ENCODE assay signal across 10 cellular contexts in the genomic region with DNA sequence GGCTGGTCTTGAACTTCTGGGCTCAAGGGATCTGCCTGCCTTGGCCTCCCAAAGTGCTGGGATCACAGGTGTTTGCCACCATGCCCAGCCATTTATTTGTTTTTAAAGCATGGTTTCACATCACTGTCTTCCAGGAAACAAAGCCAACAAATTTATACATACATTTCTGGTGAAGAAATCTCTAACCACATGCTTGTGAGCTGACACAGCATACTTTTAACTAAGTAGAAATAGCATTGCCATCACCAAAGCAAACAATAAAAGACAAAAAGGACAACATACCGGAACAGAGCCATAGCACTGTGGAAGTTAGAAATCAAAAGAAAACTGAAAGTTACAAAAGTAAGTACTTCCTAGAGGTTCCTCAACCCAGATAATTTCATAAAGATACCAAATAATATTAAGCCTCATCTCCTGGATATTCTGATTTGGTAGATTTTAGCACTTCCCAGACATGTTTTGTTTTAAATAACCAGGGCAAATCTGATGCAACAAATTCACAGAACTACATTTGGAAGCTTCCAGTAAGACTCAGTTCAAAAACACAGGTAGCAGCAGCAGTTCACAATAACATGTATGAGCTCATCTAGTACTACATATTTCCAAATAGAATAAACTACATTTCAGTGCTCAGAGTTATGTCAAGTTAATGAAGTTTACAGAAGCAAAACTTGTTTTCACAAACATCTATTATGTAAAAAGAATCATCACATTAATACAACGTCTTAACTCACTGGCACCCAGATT.
DNase-seq lines count a peak whose midpoint lies in the region; ATAC-seq and TF ChIP-seq lines count a peak whose summit lies in the region.
"Had no signal": no experiment of that assay in that cellular context is flagged by ENCODE, and none has a peak within 500 bp of the region (broad histone marks: within the 10 kb centered on the region; RNA-seq: fewer than 3 reads in every experiment).

No MANE protein-coding gene starts in this region.

- POLR2A ChIA-PET in activated B cell treated with CpG ODN at 0.5 μM for 24 hours (lab: Charles Lee): interaction anchor here (0.6 kb wide), 1 partner anchor 48 kb away, joined by 6 read pairs; no protein-coding TSS in a partner anchor

- TF ChIP-seq CTCF in activated B cell treated with CpG ODN at 0.5 μM for 24 hours (IDR thresholded peaks at IDR 0.05): no peak

- H3K27me3 Mint-ChIP-seq in activated naive CD8-positive, alpha-beta T cell: no peaks in the 10 kb centered on the region
- H3K27me3 Mint-ChIP-seq in activated naive CD8-positive, alpha-beta T cell treated with anti-CD3 and anti-CD28 coated beads, Interleukin-2, amount 50 U/mL, for 24 hours: no peaks in the 10 kb centered on the region
- H3K27me3 Mint-ChIP-seq in activated B cell treated with CpG ODN at 0.5 μM for 24 hours: no peaks in the 10 kb centered on the region

- H3K4me1 Mint-ChIP-seq in activated naive CD8-positive, alpha-beta T cell (ENCODE audit: low read depth): no peaks in the 10 kb centered on the region
- peaks cover 7% of the 10 kb centered on the region for H3K4me1 Mint-ChIP-seq in activated naive CD8-positive, alpha-beta T cell treated with anti-CD3 and anti-CD28 coated beads, Interleukin-2, amount 50 U/mL, for 24 hours
- peaks cover 18% of the 10 kb centered on the region for H3K4me1 Mint-ChIP-seq in activated B cell treated with CpG ODN at 0.5 μM for 24 hours

- no peak for DNase-seq in activated naive CD8-positive, alpha-beta T cell treated with anti-CD3 and anti-CD28 coated beads, Interleukin-2, amount 50 U/mL, for 24 hours
- no peak for DNase-seq in activated B cell treated with CpG ODN at 0.5 μM for 24 hours
- DNase-seq in fibroblast of the conjunctiva (ENCODE audit: low read depth): peak; percentile 74
- DNase-seq in stromal cell of bone marrow (ENCODE audit: low read depth): peak; percentile 36
- DNase-seq in DMS79 treated with DMSO at 0.1 percent for 48 hours (lab: John Stamatoyannopoulos, UW): no peak
- DNase-seq: activated naive CD4-positive, alpha-beta T cell treated with Interleukin-2 at 50 U/mL for 16 hours; NCI-H1417 had no signal

- H3K9me3 Mint-ChIP-seq in activated naive CD8-positive, alpha-beta T cell (ENCODE audit: low read depth): no peaks in the 10 kb centered on the region
- no peaks in the 10 kb centered on the region for H3K9me3 Mint-ChIP-seq in activated naive CD8-positive, alpha-beta T cell treated with anti-CD3 and anti-CD28 coated beads, Interleukin-2, amount 50 U/mL, for 24 hours
- no peaks in the 10 kb centered on the region for H3K9me3 Mint-ChIP-seq in activated B cell treated with CpG ODN at 0.5 μM for 24 hours

- no peak overlapping the region for H3K4me3 Mint-ChIP-seq in activated naive CD8-positive, alpha-beta T cell
- no peak overlapping the region for H3K4me3 Mint-ChIP-seq in activated naive CD8-positive, alpha-beta T cell treated with anti-CD3 and anti-CD28 coated beads, Interleukin-2, amount 50 U/mL, for 24 hours
- H3K4me3 Mint-ChIP-seq in activated B cell treated with CpG ODN at 0.5 μM for 24 hours: no peak overlapping the region

- H3K36me3 Mint-ChIP-seq in activated naive CD8-positive, alpha-beta T cell: peaks cover 20% of the 10 kb centered on the region
- peaks cover 32% of the 10 kb centered on the region for H3K36me3 Mint-ChIP-seq in activated naive CD8-positive, alpha-beta T cell treated with anti-CD3 and anti-CD28 coated beads, Interleukin-2, amount 50 U/mL, for 24 hours (ENCODE audit: low read depth)
- peaks cover 81% of the 10 kb centered on the region for H3K36me3 Mint-ChIP-seq in activated B cell treated with CpG ODN at 0.5 μM for 24 hours (ENCODE audit: low read depth)

- CTCF ChIA-PET in activated B cell treated with CpG ODN at 0.5 μM for 24 hours (lab: Charles Lee): interaction anchor here (4.7 kb wide), 1 partner anchor 166 kb away, joined by 21 read pairs; no protein-coding TSS in a partner anchor

- intact Hi-C loops in activated B cell treated with CpG ODN at 0.5 μM for 24 hours (cut with micrococcal nuclease): no loop called here

- ATAC-seq in activated naive CD8-positive, alpha-beta T cell treated with anti-CD3 and anti-CD28 coated beads, Interleukin-2, amount 50 U/mL, for 24 hours: no peak
- no peak for ATAC-seq in activated B cell treated with CpG ODN at 0.5 μM for 24 hours (ENCODE audit: low read depth)
- ATAC-seq in HG02884 (IDR thresholded peaks at IDR 0.05; ENCODE audit: unreplicated experiment): no peak
- no peak for ATAC-seq in HG02852 (IDR thresholded peaks at IDR 0.05; ENCODE audit: unreplicated experiment)

- H3K27ac Mint-ChIP-seq in activated naive CD8-positive, alpha-beta T cell: peak overlapping the region; percentile 3
- H3K27ac Mint-ChIP-seq in activated naive CD8-positive, alpha-beta T cell treated with anti-CD3 and anti-CD28 coated beads, Interleukin-2, amount 50 U/mL, for 24 hours: no peak overlapping the region
- peak overlapping the region; percentile 57 for H3K27ac Mint-ChIP-seq in activated B cell treated with CpG ODN at 0.5 μM for 24 hours

Comparison
In these comparisons a context has a peak if more than half of its experiments do, and no peak if none do; other contexts are left out.
1. DNase-seq: peak in fibroblast of the conjunctiva (single experiment) and stromal cell of bone marrow (single experiment); none in activated naive CD8-positive, alpha-beta T cell treated with anti-CD3 and anti-CD28 coated beads, Interleukin-2, amount 50 U/mL, for 24 hours (single experiment), activated B cell treated with CpG ODN at 0.5 μM for 24 hours (single experiment) and DMS79 treated with DMSO at 0.1 percent for 48 hours (single experiment).